14 cellular contexts compared by ENCODE assay signal in genomic region chr9:135976531-135976930, GRCh38.
"Had no signal": no experiment of that assay in that cellular context is flagged by ENCODE, and none has a peak within 500 bp of the region (broad histone marks: within the 10 kb centered on the region; RNA-seq: fewer than 3 reads in every experiment).

No MANE protein-coding gene starts in this region.

- H3K4me1 ChIP-seq: foreskin keratinocyte, thyroid gland, uterus had no signal

- ATAC-seq: activated CD4-positive, CD25-positive, alpha-beta regulatory T cell treated with anti-CD3 and anti-CD28 coated beads, Interleukin-2, amount 50 U/mL, for 24 hours; activated T-cell treated with anti-CD3 and anti-CD28 coated beads, Interleukin-2, amount 50 U/mL, for 4 hours; foreskin keratinocyte; heart left ventricle; left lung; T-helper 17 cell had no signal

- H3K9me3 ChIP-seq: esophagus squamous epithelium, heart left ventricle, left lung, right atrium auricular region, thyroid gland, uterus had no signal

- H3K9me3 Mint-ChIP-seq: activated CD4-positive, alpha-beta memory T cell treated with anti-CD3 and anti-CD28 coated beads for 36 hours; activated T-cell treated with anti-CD3 and anti-CD28 coated beads, Interleukin-2, amount 50 U/mL, for 4 hours had no signal

- H3K4me3 Mint-ChIP-seq: activated CD4-positive, alpha-beta memory T cell treated with anti-CD3 and anti-CD28 coated beads for 36 hours; activated T-cell treated with anti-CD3 and anti-CD28 coated beads, Interleukin-2, amount 50 U/mL, for 4 hours; T-helper 17 cell had no signal

- H3K27ac Mint-ChIP-seq: activated CD4-positive, alpha-beta memory T cell treated with anti-CD3 and anti-CD28 coated beads for 36 hours; T-helper 17 cell had no signal

- DNase-seq: activated CD4-positive, alpha-beta memory T cell treated with anti-CD3 and anti-CD28 coated beads for 36 hours; activated gamma-delta T cell; activated T-cell treated with anti-CD3 and anti-CD28 coated beads, Interleukin-2, amount 50 U/mL, for 4 hours; aorta; esophagus squamous epithelium; foreskin keratinocyte; heart left ventricle; left lung; small intestine; T-helper 17 cell; thyroid gland; uterus had no signal

- H3K27me3 ChIP-seq: right atrium auricular region, thyroid gland, uterus had no signal

- H3K27ac ChIP-seq: esophagus squamous epithelium, foreskin keratinocyte, heart left ventricle, left lung, right atrium auricular region, thyroid gland, uterus had no signal

- H3K4me3 ChIP-seq: esophagus squamous epithelium, heart left ventricle, left lung, right atrium auricular region, thyroid gland, uterus had no signal

- H3K36me3 ChIP-seq: esophagus squamous epithelium, heart left ventricle, left lung, right atrium auricular region, thyroid gland, uterus had no signal

- H3K27me3 Mint-ChIP-seq: activated CD4-positive, alpha-beta memory T cell treated with anti-CD3 and anti-CD28 coated beads for 36 hours; T-helper 17 cell had no signal

- H3K36me3 Mint-ChIP-seq: activated CD4-positive, alpha-beta memory T cell treated with anti-CD3 and anti-CD28 coated beads for 36 hours had no signal
